Comparison of ENCODE assay signal across 1 cellular context in the genomic region with DNA sequence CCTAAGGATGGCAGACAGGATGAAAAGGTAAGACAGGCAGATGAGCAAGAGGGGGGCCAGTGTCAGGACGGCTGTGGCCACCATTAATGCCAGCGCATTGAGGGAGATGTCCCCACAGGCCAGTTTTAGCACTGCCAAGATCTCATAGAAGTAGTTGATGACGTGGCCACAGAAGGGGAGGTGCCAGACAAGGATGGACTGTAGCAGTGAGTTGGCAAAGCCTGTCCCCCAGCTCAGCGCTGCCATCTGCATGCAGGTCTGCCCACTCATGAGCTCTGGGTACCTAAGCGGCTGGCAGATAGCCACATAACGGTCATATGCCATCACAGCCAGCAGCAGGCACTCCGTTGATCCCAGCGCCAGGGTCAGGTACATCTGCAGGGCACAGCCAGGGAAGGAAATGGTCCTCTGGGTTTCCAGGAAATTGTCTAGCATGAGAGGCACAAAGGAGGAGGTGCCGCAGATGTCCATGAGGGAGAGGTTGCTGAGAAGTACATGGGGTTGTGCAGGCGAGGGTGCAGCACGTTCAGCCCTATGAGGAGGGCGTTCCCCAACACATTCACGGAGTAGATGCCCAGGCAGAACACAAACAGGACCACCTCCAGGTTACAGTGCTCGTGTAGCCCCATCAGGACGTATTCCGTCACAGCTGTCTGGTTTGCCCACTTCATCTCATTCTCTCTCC.
TF ChIP-seq lines count a peak whose summit lies in the region.

No MANE protein-coding gene starts in this region.

TF ChIP-seq in IMR-90, 13 proteins besides CTCF, POLR2A, EP300 and RAD21 (continued from another document):
- TF ChIP-seq USF2 (IDR thresholded peaks at IDR 0.05; ENCODE audit: low read depth, low read length): no peak
- TF ChIP-seq ELK1 (IDR thresholded peaks at IDR 0.05; ENCODE audit: borderline replicate concordance, low read depth, low read length): no peak
